In the genomic region with DNA sequence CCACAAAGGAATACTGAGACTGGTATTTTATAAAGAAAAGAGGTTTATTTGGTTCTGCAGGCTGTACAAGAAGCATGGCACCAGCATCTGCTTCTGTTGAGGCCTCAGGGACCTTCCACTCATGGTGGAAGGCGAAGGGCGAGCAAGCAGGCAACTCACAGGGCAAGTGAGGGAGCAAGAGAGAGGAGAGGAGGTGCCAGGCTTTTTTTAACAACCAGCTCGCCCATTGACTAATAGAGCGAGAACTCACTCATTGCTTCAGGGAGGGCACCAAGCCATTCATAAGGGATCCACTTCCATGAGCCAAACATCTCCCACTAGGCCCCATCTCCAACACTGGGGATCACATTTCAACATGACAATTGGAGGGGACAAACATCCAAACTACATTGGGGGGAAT, we compare ENCODE assay signal across 8 cellular contexts. TPM values are rescaled to one million over a fixed set of nuclear protein-coding genes. Genes with fewer than 3 reads are reported as not detected.
DNase-seq lines count a peak whose midpoint lies in the region; ATAC-seq and TF ChIP-seq lines count a peak whose summit lies in the region.

No MANE protein-coding gene starts in this region.

- H4K8ac ChIP-seq in neuronal stem cell (ENCODE audit: low read depth, low read length): no peak overlapping the region

- H3K4me2 ChIP-seq in PC-3 (ENCODE audit: low read length) (peak overlapping the region; percentile 95), neuronal stem cell (ENCODE audit: insufficient read depth, low read length, poor library complexity, severe bottlenecking) (no peak overlapping the region)

- H4K20me1 ChIP-seq in PC-3 (ENCODE audit: low read length): peaks cover 12% of the 10 kb centered on the region; the same call in 1 of the 2 replicates

- no peaks in the 10 kb centered on the region for H3K27me3 Mint-ChIP-seq in CD8-positive, alpha-beta memory T cell
- H3K27me3 Mint-ChIP-seq in endodermal cell (ENCODE audit: insufficient read depth): peaks cover 22% of the 10 kb centered on the region

- no peak overlapping the region for H3K4ac ChIP-seq in neuronal stem cell (ENCODE audit: low read length)

- no peak overlapping the region for H3K23ac ChIP-seq in neuronal stem cell (ENCODE audit: low read depth, low read length, poor library complexity)

- ATAC-seq in PC-3 (no peak), GM21825 (IDR thresholded peaks at IDR 0.05; ENCODE audit: unreplicated experiment) (no peak), omental fat pad (ENCODE audit: low FRiP score) (no peak), GM21529 (IDR thresholded peaks at IDR 0.05; ENCODE audit: unreplicated experiment) (no peak)

- H2BK120ac ChIP-seq in neuronal stem cell (ENCODE audit: low read depth, low read length): no peak overlapping the region

- no peak overlapping the region for H3K27ac ChIP-seq in CD8-positive, alpha-beta memory T cell (ENCODE audit: low read depth, low read length)
- H3K27ac ChIP-seq in PC-3 (ENCODE audit: low read length) (no peak overlapping the region), endodermal cell (ENCODE audit: low read depth, low read length) (no peak overlapping the region), neuronal stem cell (replicated peaks; ENCODE audit: low read length) (no peak overlapping the region)

- no peaks in the 10 kb centered on the region for H3K9me3 ChIP-seq in CD8-positive, alpha-beta memory T cell (ENCODE audit: low read length)
- H3K9me3 ChIP-seq in PC-3 (ENCODE audit: low read length) (no peaks in the 10 kb centered on the region), endodermal cell (ENCODE audit: control insufficient read depth, low read length) (no peaks in the 10 kb centered on the region), neuronal stem cell (replicated peaks in 1 of 2; ENCODE audit: control insufficient read depth in 2 of 2, insufficient read depth in 1 of 2, low read depth in 1 of 2, low read length in 2 of 2) (no peaks in the 10 kb centered on the region)

- intact Hi-C loops in PC-3 (cut with micrococcal nuclease): loop anchor here (2.0 to 5.0 kb wide), 2 partner anchors 19 to 65 kb away; partner anchors contain the start of gene IL18

- CTCF ChIA-PET in CD8-positive, alpha-beta memory T cell (lab: Charles Lee): interaction anchor here (3.5 kb wide), 1 partner anchor 55 kb away, joined by 38 read pairs; no protein-coding TSS in a partner anchor
- CTCF ChIA-PET in PC-3 (lab: Charles Lee): no interaction called here

- H3K4me1 Mint-ChIP-seq in CD8-positive, alpha-beta memory T cell: peaks cover 16 to 29% (median 28%) of the 10 kb centered on the region in 3 donors
- H3K4me1 Mint-ChIP-seq in endodermal cell: peaks cover 11% of the 10 kb centered on the region

- no peak overlapping the region for H2AK5ac ChIP-seq in neuronal stem cell (ENCODE audit: low read depth, low read length)

- H3K27me3 ChIP-seq in CD8-positive, alpha-beta memory T cell (ENCODE audit: insufficient read depth, low read length, poor library complexity, severe bottlenecking): no peaks in the 10 kb centered on the region
- no peaks in the 10 kb centered on the region for H3K27me3 ChIP-seq in PC-3 (ENCODE audit: low read length)
- H3K27me3 ChIP-seq in endodermal cell (ENCODE audit: control insufficient read depth, insufficient read depth, low read length, poor library complexity, severe bottlenecking): peaks cover 20% of the 10 kb centered on the region
- H3K27me3 ChIP-seq in neuronal stem cell (ENCODE audit: control insufficient read depth in 3 of 3, insufficient read depth in 3 of 3, low read depth in 1 of 3, low read length in 3 of 3): peaks cover 0 to 6% (median 0%) of the 10 kb centered on the region in 3 experiments

- no peak overlapping the region for H3K18ac ChIP-seq in neuronal stem cell (ENCODE audit: low read length)

- H3K4me3 ChIP-seq in CD8-positive, alpha-beta memory T cell (ENCODE audit: low read length): peak overlapping the region; percentile 97
- H3K4me3 ChIP-seq in PC-3 (ENCODE audit: low read length) (peak overlapping the region; percentile 93), endodermal cell (ENCODE audit: low read length) (peak overlapping the region; percentile 93), neuronal stem cell (ENCODE audit: low read length in 2 of 2) (peak overlapping the region in 1 of 2 donors; percentile 94)

- peaks cover 0 to 51% (median 15%) of the 10 kb centered on the region in 3 donors for H3K36me3 Mint-ChIP-seq in CD8-positive, alpha-beta memory T cell
- peaks cover 30% of the 10 kb centered on the region for H3K36me3 Mint-ChIP-seq in endodermal cell (ENCODE audit: low read depth)

- no TSS peak for BruUV-seq in PC-3 (replicated peaks; lab: Mats Ljungman, UMichigan)

- no peak overlapping the region for H4K91ac ChIP-seq in neuronal stem cell (ENCODE audit: low read depth, low read length, poor library complexity)

- H2BK12ac ChIP-seq in neuronal stem cell (ENCODE audit: low read length): no peak overlapping the region

- H3K4me3 Mint-ChIP-seq in CD8-positive, alpha-beta memory T cell: peak overlapping the region; percentile 93 to 98 (median 95)
- peak overlapping the region; percentile 84 for H3K4me3 Mint-ChIP-seq in endodermal cell

- H2BK5ac ChIP-seq in neuronal stem cell (ENCODE audit: low read length): no peak overlapping the region

- H2BK15ac ChIP-seq in neuronal stem cell (ENCODE audit: low read length): no peak overlapping the region

- DNase-seq in CD8-positive, alpha-beta memory T cell: no peak
- DNase-seq in PC-3 (no peak), endodermal cell (no peak), neuronal stem cell (ENCODE audit: low spot score) (no peak), omental fat pad (ENCODE audit: low spot score) (no peak), iPS-NIHi7 (ENCODE audit: extremely low spot score) (no peak)

- H3K4me1 ChIP-seq in CD8-positive, alpha-beta memory T cell (ENCODE audit: insufficient read depth, low read length): peaks cover 9% of the 10 kb centered on the region
- peaks cover 32% of the 10 kb centered on the region for H3K4me1 ChIP-seq in PC-3 (ENCODE audit: insufficient read depth, low read length)
- no peaks in the 10 kb centered on the region for H3K4me1 ChIP-seq in endodermal cell (ENCODE audit: control insufficient read depth, insufficient read depth, low read length)
- H3K4me1 ChIP-seq in neuronal stem cell (ENCODE audit: control insufficient read depth in 2 of 2, insufficient read depth in 1 of 2, low read depth in 1 of 2, low read length in 2 of 2): peaks cover 4 to 8% of the 10 kb centered on the region in 2 donors

- H3K9me3 Mint-ChIP-seq in CD8-positive, alpha-beta memory T cell: no peaks in the 10 kb centered on the region
- no peaks in the 10 kb centered on the region for H3K9me3 Mint-ChIP-seq in endodermal cell

- H3K79me2 ChIP-seq in PC-3 (ENCODE audit: low read length): peaks cover 36% of the 10 kb centered on the region

- no peaks in the 10 kb centered on the region for H3F3A ChIP-seq in PC-3 (ENCODE audit: low read length, unreplicated experiment)

- peak overlapping the region in 7 of 8 donors; percentile 95 to 99 (median 99) for H3K27ac Mint-ChIP-seq in CD8-positive, alpha-beta memory T cell
- peak overlapping the region; percentile 84 for H3K27ac Mint-ChIP-seq in endodermal cell

- POLR2A ChIA-PET in CD8-positive, alpha-beta memory T cell (lab: Charles Lee): no interaction called here
- POLR2A ChIA-PET in PC-3 (lab: Charles Lee; ENCODE audit: unreplicated experiment): no interaction called here

- WGBS in endodermal cell (ENCODE audit: insufficient coverage in 1 of 2, insufficient read length in 1 of 2), 2 experiments: 43 to 67% methylated on average over 2 to 4 of the region's 4 CpGs
- WGBS in neuronal stem cell (ENCODE audit: extremely low coverage in 2 of 2, insufficient read length in 2 of 2, insufficient replicate concordance in 1 of 2), 2 donors: no CpG with 5 or more reads among the region's 4 CpGs

- H3K9ac ChIP-seq in PC-3 (ENCODE audit: low read length): peak overlapping the region; percentile 95
- H3K9ac ChIP-seq in endodermal cell (ENCODE audit: extremely low read depth, low read length, poor library complexity, severe bottlenecking): no peak overlapping the region
- no peak overlapping the region for H3K9ac ChIP-seq in neuronal stem cell (ENCODE audit: low read depth, low read length, poor library complexity)

- H3K79me1 ChIP-seq in neuronal stem cell (ENCODE audit: low read depth, low read length): no peaks in the 10 kb centered on the region

- no peak overlapping the region for H3K14ac ChIP-seq in neuronal stem cell (ENCODE audit: low read length)

- TF ChIP-seq CTCF in PC-3 (conservative IDR thresholded peaks at IDR 0.05; ENCODE audit: low read depth, low read length): no peak
- no peak for TF ChIP-seq CTCF in endodermal cell (conservative IDR thresholded peaks at IDR 0.05)
- TF ChIP-seq CTCF in omental fat pad (IDR thresholded peaks at IDR 0.05): no peak

- no peaks in the 10 kb centered on the region for H3K9me2 ChIP-seq in PC-3 (replicated peaks; ENCODE audit: low read length)

- H2AFZ ChIP-seq in PC-3 (ENCODE audit: low read length) (no peak overlapping the region), neuronal stem cell (ENCODE audit: low read length) (peak overlapping the region; percentile 100)

- peaks cover 16% of the 10 kb centered on the region for H3K36me3 ChIP-seq in CD8-positive, alpha-beta memory T cell (ENCODE audit: insufficient read depth, low read length)
- H3K36me3 ChIP-seq in PC-3 (ENCODE audit: low read depth, low read length) (peaks cover 19% of the 10 kb centered on the region; the same call in 1 of the 2 replicates), endodermal cell (ENCODE audit: control insufficient read depth, insufficient read depth, low read length) (peaks cover 35% of the 10 kb centered on the region), neuronal stem cell (replicated peaks in 1 of 2; ENCODE audit: control insufficient read depth in 2 of 2, insufficient read depth in 2 of 2, low read length in 2 of 2) (peaks cover 5 to 32% of the 10 kb centered on the region in 2 donors)

RNA-seq across cellular contexts. Expression of gene PTS, which starts 1.2 kb away (rescaled TPM):
- 10 to 100 TPM; 38.4 to 40.8 TPM for total RNA-seq in CD8-positive, alpha-beta memory T cell
- 11.6 TPM for polyA plus RNA-seq in CD8-positive, alpha-beta memory T cell
- 53.0 and 77.4 TPM in 2 replicates for total RNA-seq in PC-3 (2014; rRNA removed)
- total RNA-seq in endodermal cell: 10 to 100 TPM; 45.3 to 53.2 TPM
- 38.1 TPM for polyA plus RNA-seq in endodermal cell (2013, experiment 1 of 2)
- 39.5 TPM for polyA plus RNA-seq in endodermal cell (2013, experiment 2 of 2)
- 41.6 TPM for polyA plus RNA-seq in neuronal stem cell (2013, experiment 1 of 2)
- 43.7 TPM for polyA plus RNA-seq in neuronal stem cell (2013, experiment 2 of 2)
- total RNA-seq in omental fat pad: 10 to 100 TPM; 25.8 to 38.0 (median 34.4) TPM

RNA-seq across cellular contexts. Expression of gene PLET1, which starts 33.2 kb away (rescaled TPM):
- total RNA-seq in CD8-positive, alpha-beta memory T cell: not detected
- not detected for polyA plus RNA-seq in CD8-positive, alpha-beta memory T cell
- 0.26 TPM in 1 of 2 replicates, not detected in the other for total RNA-seq in PC-3 (2014; rRNA removed)
- total RNA-seq in endodermal cell: not detected
- not detected for polyA plus RNA-seq in endodermal cell (2013, experiment 1 of 2)
- polyA plus RNA-seq in endodermal cell (2013, experiment 2 of 2): not detected
- polyA plus RNA-seq in neuronal stem cell (2013, experiment 1 of 2): not detected
- polyA plus RNA-seq in neuronal stem cell (2013, experiment 2 of 2): not detected
- not detected for total RNA-seq in omental fat pad

RNA-seq across cellular contexts. Expression of gene BCO2, which starts 52.2 kb away (rescaled TPM):
- 1 to 10 TPM in 1 of 2 experiments, under 1 TPM in 1; 0.84 to 1.1 TPM for total RNA-seq in CD8-positive, alpha-beta memory T cell
- 0.17 TPM for polyA plus RNA-seq in CD8-positive, alpha-beta memory T cell
- 1.6 and 2.9 TPM in 2 replicates for total RNA-seq in PC-3 (2014; rRNA removed)
- total RNA-seq in endodermal cell: 1 to 10 TPM in 1 of 2 donors, under 1 TPM in 1; 0.24 to 1.0 TPM
- 0.57 TPM for polyA plus RNA-seq in endodermal cell (2013, experiment 1 of 2)
- polyA plus RNA-seq in endodermal cell (2013, experiment 2 of 2): 0.83 TPM
- polyA plus RNA-seq in neuronal stem cell (2013, experiment 1 of 2): 0.75 TPM
- 0.76 TPM for polyA plus RNA-seq in neuronal stem cell (2013, experiment 2 of 2)
- 10 to 100 TPM in 3 of 4 donors, 1 to 10 TPM in 1; 4.4 to 33.6 (median 18.3) TPM for total RNA-seq in omental fat pad
